ENCODE assay signal across 8 cellular contexts in the genomic region with DNA sequence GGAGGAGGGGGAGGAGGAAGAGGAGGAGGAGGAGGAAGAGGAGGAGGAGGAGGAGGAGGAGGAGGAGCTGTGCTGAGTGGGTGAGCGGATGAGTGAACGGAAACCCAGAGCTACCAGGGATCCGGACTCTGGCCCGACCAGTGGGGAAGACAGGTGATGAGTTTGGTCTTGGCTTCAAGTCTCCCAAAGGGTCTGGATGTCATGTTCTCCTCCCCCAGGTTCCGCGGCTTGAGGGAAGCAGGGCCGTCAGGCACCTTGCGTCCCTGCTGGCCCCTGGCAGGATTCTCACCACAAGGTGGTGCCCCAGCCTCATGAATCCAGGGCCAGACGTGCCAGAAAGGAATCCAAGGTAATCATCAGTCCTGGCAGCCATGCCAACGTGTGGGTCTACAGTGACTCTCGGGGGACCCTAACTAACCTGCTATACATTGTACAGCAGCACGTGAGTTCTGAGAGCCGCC. TPM values are rescaled to one million over a fixed set of nuclear protein-coding genes. Genes with fewer than 3 reads are reported as not detected.
DNase-seq lines count a peak whose midpoint lies in the region; ATAC-seq and TF ChIP-seq lines count a peak whose summit lies in the region.

No MANE protein-coding gene starts in this region.

- H3K9me3 ChIP-seq in testis: no peaks in the 10 kb centered on the region

- no peak overlapping the region for H3K27ac ChIP-seq in testis

- ATAC-seq in HG02759 (IDR thresholded peaks at IDR 0.05; ENCODE audit: unreplicated experiment) (peak; percentile 81), HG03280 (IDR thresholded peaks at IDR 0.05; ENCODE audit: unreplicated experiment) (no peak)

- no peak overlapping the region for H3K4me3 ChIP-seq in epithelial cell of esophagus (ENCODE audit: low read length)
- no peak overlapping the region for H3K4me3 ChIP-seq in testis

- intact Hi-C loops in testis (cut with DNase I; ENCODE audit: low total_unique reads): loop anchor here (5.0 to 10.0 kb wide), 2 partner anchors 134 to 221 kb away; a partner anchor contains a TSS

- H3K4me1 ChIP-seq in testis: no peaks in the 10 kb centered on the region

- no peaks in the 10 kb centered on the region for H3K27me3 ChIP-seq in testis

- TF ChIP-seq CTCF in epithelial cell of esophagus (IDR thresholded peaks at IDR 0.05; ENCODE audit: insufficient read depth, low read depth, low read length, missing control alignments) (peak; percentile 85), testis (IDR thresholded peaks at IDR 0.05) (peak; percentile 50 to 71 (median 65))

- TF ChIP-seq POLR2A in testis (IDR thresholded peaks at IDR 0.05): no peak

- WGBS in testis, 2 donors: 24 to 30% methylated on average over 9 to 13 of the region's 13 CpGs

- DNase-seq in D341Med (ENCODE audit: low spot score) (peak; percentile 86), NCI-H510A treated with DMSO at 0.1 percent for 48 hours (lab: John Stamatoyannopoulos, UW) (peak; percentile 43), epithelial cell of esophagus (ENCODE audit: low read depth) (peak; percentile 76), middle frontal gyrus (ENCODE audit: extremely low spot score, low spot score) (peak; percentile 14), testis (peak; percentile 75)
- peak; percentile 72 for DNase-seq in activated CD8-positive, alpha-beta memory T cell treated with anti-CD3 and anti-CD28 coated beads for 24 hours

- no peaks in the 10 kb centered on the region for H3K36me3 ChIP-seq in testis (ENCODE audit: low read depth, missing control alignments)

RNA-seq across cellular contexts. Expression of a gene that starts 13.5 kb away (rescaled TPM):
- 100 to 1,000 TPM in 1 of 2 donors, 10 to 100 TPM in 1; 71.7 to 108 TPM for total RNA-seq in testis
- 25.3 TPM for polyA plus RNA-seq in testis (ENCODE audit: insufficient read depth, low read depth, low replicate concordance)

RNA-seq across cellular contexts. Expression of a gene that starts 39.4 kb away (rescaled TPM):
- 10 to 100 TPM; 74.5 to 93.1 TPM for total RNA-seq in testis
- 85.6 TPM for polyA plus RNA-seq in testis (ENCODE audit: insufficient read depth, low read depth, low replicate concordance)

Comparison
In these comparisons a context has a peak if more than half of its experiments do, and no peak if none do; other contexts are left out.
1. DNase-seq: peak in every context shown above with its lines; median percentile 86 in D341Med; 76 in epithelial cell of esophagus; 75 in testis; 72 in activated CD8-positive, alpha-beta memory T cell treated with anti-CD3 and anti-CD28 coated beads for 24 hours; 43 in NCI-H510A treated with DMSO at 0.1 percent for 48 hours; 14 in middle frontal gyrus.